Comparison of ENCODE assay signal across 14 cellular contexts in the genomic region with DNA sequence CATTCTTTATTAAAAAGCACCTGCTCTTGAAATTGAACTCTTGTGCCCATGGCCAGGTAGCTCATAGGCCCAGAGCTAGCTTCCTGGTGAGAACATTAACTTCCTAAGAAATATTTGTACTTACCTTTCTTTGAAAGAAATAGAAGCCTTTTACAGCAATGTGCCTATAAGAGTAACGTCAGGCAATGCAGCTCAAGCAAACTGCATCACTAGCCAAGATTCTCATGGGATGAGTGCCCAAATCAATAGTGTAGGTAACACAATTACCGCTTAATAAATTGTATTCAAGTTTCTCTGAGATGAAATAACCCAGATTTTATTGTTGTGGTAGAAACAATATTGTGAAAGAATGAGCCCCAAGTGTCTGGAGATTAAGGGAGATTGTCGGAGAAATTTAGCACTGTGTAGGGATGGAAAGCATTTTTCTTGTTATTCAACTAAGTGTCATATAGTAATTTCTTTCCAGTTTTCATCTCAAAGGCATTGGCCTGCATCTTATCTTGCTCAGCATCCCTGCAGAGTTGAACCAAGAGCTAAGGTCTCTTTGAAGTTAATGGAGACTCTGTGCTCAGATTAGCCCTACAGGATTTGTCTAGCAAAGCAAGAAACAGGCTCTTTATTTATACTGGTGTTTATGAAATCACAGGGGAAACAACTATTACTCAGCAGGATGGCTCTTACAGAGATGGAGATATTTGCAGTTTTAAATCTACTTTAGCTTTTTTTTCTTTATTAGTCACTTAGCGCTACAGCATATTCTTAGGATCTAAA.
"Had no signal": no experiment of that assay in that cellular context is flagged by ENCODE, and none has a peak within 500 bp of the region (broad histone marks: within the 10 kb centered on the region; RNA-seq: fewer than 3 reads in every experiment).

No MANE protein-coding gene starts in this region.

- ATAC-seq: activated CD4-positive, alpha-beta T cell treated with anti-CD3 and anti-CD28 coated beads for 36 hours; activated CD8-positive, alpha-beta memory T cell treated with anti-CD3 and anti-CD28 coated beads, Interleukin-2, amount 10 ng/mL, durations not matched to agents 7 days and 5 days; left lobe of liver; stimulated activated naive B cell treated with anti-CD40 and anti-IgM and Interleukin-4, amounts not matched to agents 10 μg/mL and 1 μg/mL and 100 μg/mL, for 72 hours had no signal

- H3K36me3 Mint-ChIP-seq: activated CD8-positive, alpha-beta memory T cell treated with anti-CD3 and anti-CD28 coated beads, Interleukin-2, amount 10 ng/mL, durations not matched to agents 7 days and 5 days; activated naive CD4-positive, alpha-beta T cell treated with anti-CD3 and anti-CD28 coated beads, Interleukin-2, amount 10 ng/mL, durations not matched to agents 7 days and 5 days; stimulated activated naive B cell treated with anti-CD40 and anti-IgM and Interleukin-4, amounts not matched to agents 10 μg/mL and 1 μg/mL and 100 μg/mL, for 72 hours had no signal

- H3K36me3 ChIP-seq: ovary, thyroid gland had no signal

- H3K27ac ChIP-seq: hepatocyte, ovary, thyroid gland had no signal

- H3K27me3 ChIP-seq: hepatocyte, ovary, thyroid gland had no signal

- H3K79me2 ChIP-seq: hepatocyte had no signal

- H3K4me1 Mint-ChIP-seq: activated CD4-positive, alpha-beta T cell treated with anti-CD3 and anti-CD28 coated beads for 36 hours; activated CD8-positive, alpha-beta memory T cell treated with anti-CD3 and anti-CD28 coated beads, Interleukin-2, amount 10 ng/mL, durations not matched to agents 7 days and 5 days; activated naive CD4-positive, alpha-beta T cell treated with anti-CD3 and anti-CD28 coated beads, Interleukin-2, amount 10 ng/mL, durations not matched to agents 7 days and 5 days; nephron progenitor cell; stimulated activated naive B cell treated with anti-CD40 and anti-IgM and Interleukin-4, amounts not matched to agents 10 μg/mL and 1 μg/mL and 100 μg/mL, for 72 hours had no signal

- H3K27me3 Mint-ChIP-seq: activated CD4-positive, alpha-beta T cell treated with anti-CD3 and anti-CD28 coated beads for 36 hours; activated CD8-positive, alpha-beta memory T cell treated with anti-CD3 and anti-CD28 coated beads, Interleukin-2, amount 10 ng/mL, durations not matched to agents 7 days and 5 days; activated naive CD4-positive, alpha-beta T cell treated with anti-CD3 and anti-CD28 coated beads, Interleukin-2, amount 10 ng/mL, durations not matched to agents 7 days and 5 days; stimulated activated naive B cell treated with anti-CD40 and anti-IgM and Interleukin-4, amounts not matched to agents 10 μg/mL and 1 μg/mL and 100 μg/mL, for 72 hours had no signal

- H3K9me3 ChIP-seq: ovary, thyroid gland had no signal

- DNase-seq: activated CD4-positive, alpha-beta memory T cell treated with anti-CD3 and anti-CD28 coated beads for 36 hours; activated CD4-positive, alpha-beta T cell treated with anti-CD3 and anti-CD28 coated beads for 36 hours; activated CD8-positive, alpha-beta memory T cell treated with anti-CD3 and anti-CD28 coated beads, Interleukin-2, amount 10 ng/mL, durations not matched to agents 7 days and 5 days; activated naive CD4-positive, alpha-beta T cell treated with anti-CD3 and anti-CD28 coated beads, Interleukin-2, amount 10 ng/mL, durations not matched to agents 7 days and 5 days; activated T-cell treated with anti-CD3 and anti-CD28 coated beads, Interleukin-2, amount 50 U/mL, for 1 hour; nephron progenitor cell; ovary; stimulated activated CD4-positive, alpha-beta T cell treated with anti-CD3 and anti-CD28 coated beads, Interleukin-15, amount 100 ng/mL, for 24 hours; stimulated activated CD4-positive, alpha-beta T cell treated with anti-CD3 and anti-CD28 coated beads, Interleukin-4, amount 100 ng/mL, for 1 hour; stimulated activated naive B cell treated with anti-CD40 and anti-IgM and Interleukin-4, amounts not matched to agents 10 μg/mL and 1 μg/mL and 100 μg/mL, for 72 hours; thyroid gland had no signal

- H2AFZ ChIP-seq: hepatocyte had no signal

- H3K4me3 Mint-ChIP-seq: activated CD4-positive, alpha-beta memory T cell treated with anti-CD3 and anti-CD28 coated beads for 36 hours; activated CD4-positive, alpha-beta T cell treated with anti-CD3 and anti-CD28 coated beads for 36 hours; activated CD8-positive, alpha-beta memory T cell treated with anti-CD3 and anti-CD28 coated beads, Interleukin-2, amount 10 ng/mL, durations not matched to agents 7 days and 5 days; activated naive CD4-positive, alpha-beta T cell treated with anti-CD3 and anti-CD28 coated beads, Interleukin-2, amount 10 ng/mL, durations not matched to agents 7 days and 5 days; nephron progenitor cell; stimulated activated naive B cell treated with anti-CD40 and anti-IgM and Interleukin-4, amounts not matched to agents 10 μg/mL and 1 μg/mL and 100 μg/mL, for 72 hours had no signal

- H3K4me2 ChIP-seq: hepatocyte had no signal

- H3K27ac Mint-ChIP-seq: activated CD4-positive, alpha-beta memory T cell treated with anti-CD3 and anti-CD28 coated beads for 36 hours; activated CD4-positive, alpha-beta T cell treated with anti-CD3 and anti-CD28 coated beads for 36 hours; activated CD8-positive, alpha-beta memory T cell treated with anti-CD3 and anti-CD28 coated beads, Interleukin-2, amount 10 ng/mL, durations not matched to agents 7 days and 5 days; activated naive CD4-positive, alpha-beta T cell treated with anti-CD3 and anti-CD28 coated beads, Interleukin-2, amount 10 ng/mL, durations not matched to agents 7 days and 5 days; activated T-helper 2 cell treated with anti-CD3 and anti-CD28 coated beads, Interferon-gamma antibody, Interleukin-2, Interleukin-4, amounts not matched to agents 10 μg/mL and 5 μg/mL and 100 μg/mL, durations not matched to agents 14 hours and 24 hours and 36 hours; nephron progenitor cell; stimulated activated naive B cell treated with anti-CD40 and anti-IgM and Interleukin-4, amounts not matched to agents 10 μg/mL and 1 μg/mL and 100 μg/mL, for 72 hours had no signal

- H3K4me1 ChIP-seq: thyroid gland had no signal

- H3K4me3 ChIP-seq: hepatocyte, ovary, thyroid gland had no signal
